In the genomic region with DNA sequence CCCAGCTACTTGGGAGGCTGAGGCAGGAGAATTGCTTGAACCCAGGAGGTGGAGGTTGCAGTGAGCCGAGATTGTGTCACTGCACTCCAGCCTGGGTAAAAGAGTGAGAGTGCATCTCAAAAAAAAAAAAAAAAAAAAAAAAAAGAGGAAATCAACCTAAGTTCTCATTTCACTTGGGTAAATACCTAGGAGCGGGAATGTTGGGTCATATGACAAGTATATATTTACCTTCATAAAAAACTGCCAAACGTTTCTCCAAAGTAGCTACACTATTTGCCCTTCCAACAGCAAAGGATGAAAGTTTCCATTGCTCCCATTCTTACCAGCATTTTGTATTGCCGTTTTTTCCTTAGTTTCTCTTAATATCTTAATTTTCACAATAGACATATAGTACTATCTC, we compare ENCODE assay signal across 2 cellular contexts.
TF ChIP-seq lines count a peak whose summit lies in the region.

No MANE protein-coding gene starts in this region.

TF ChIP-seq in liver, 16 proteins besides CTCF, POLR2A, EP300 and RAD21:
- TF ChIP-seq YY1 (IDR thresholded peaks at IDR 0.05) = peak; percentile 39
- TF ChIP-seq NR2F2 (IDR thresholded peaks at IDR 0.05) = no peak
- TF ChIP-seq, protein P1, sequence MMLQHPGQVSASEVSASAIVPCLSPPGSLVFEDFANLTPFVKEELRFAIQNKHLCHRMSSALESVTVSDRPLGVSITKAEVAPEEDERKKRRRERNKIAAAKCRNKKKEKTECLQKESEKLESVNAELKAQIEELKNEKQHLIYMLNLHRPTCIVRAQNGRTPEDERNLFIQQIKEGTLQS (IDR thresholded peaks at IDR 0.05) = no peak
- TF ChIP-seq HNF4A (conservative IDR thresholded peaks at IDR 0.05) = peak in 1 of 2 donors; percentile 20
- no peak for TF ChIP-seq FOXA1 (IDR thresholded peaks at IDR 0.05)
- no peak for TF ChIP-seq TAF1 (conservative IDR thresholded peaks at IDR 0.05)
- TF ChIP-seq, protein P2, sequence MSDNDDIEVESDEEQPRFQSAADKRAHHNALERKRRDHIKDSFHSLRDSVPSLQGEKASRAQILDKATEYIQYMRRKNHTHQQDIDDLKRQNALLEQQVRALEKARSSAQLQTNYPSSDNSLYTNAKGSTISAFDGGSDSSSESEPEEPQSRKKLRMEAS (IDR thresholded peaks at IDR 0.05) = no peak
- TF ChIP-seq, protein P3, sequence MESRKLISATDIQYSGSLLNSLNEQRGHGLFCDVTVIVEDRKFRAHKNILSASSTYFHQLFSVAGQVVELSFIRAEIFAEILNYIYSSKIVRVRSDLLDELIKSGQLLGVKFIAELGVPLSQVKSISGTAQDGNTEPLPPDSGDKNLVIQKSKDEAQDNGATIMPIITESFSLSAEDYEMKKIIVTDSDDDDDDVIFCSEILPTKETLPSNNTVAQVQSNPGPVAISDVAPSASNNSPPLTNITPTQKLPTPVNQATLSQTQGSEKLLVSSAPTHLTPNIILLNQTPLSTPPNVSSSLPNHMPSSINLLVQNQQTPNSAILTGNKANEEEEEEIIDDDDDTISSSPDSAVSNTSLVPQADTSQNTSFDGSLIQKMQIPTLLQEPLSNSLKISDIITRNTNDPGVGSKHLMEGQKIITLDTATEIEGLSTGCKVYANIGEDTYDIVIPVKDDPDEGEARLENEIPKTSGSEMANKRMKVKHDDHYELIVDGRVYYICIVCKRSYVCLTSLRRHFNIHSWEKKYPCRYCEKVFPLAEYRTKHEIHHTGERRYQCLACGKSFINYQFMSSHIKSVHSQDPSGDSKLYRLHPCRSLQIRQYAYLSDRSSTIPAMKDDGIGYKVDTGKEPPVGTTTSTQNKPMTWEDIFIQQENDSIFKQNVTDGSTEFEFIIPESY (IDR thresholded peaks at IDR 0.05) = no peak
- no peak for TF ChIP-seq JUND (IDR thresholded peaks at IDR 0.05)
- peak; percentile 23 for TF ChIP-seq SP1 (IDR thresholded peaks at IDR 0.05)
- TF ChIP-seq FOXA2 (IDR thresholded peaks at IDR 0.05) = peak; percentile 26
- no peak for TF ChIP-seq EGR1 (IDR thresholded peaks at IDR 0.05; ENCODE audit: low read depth in 2 of 2)
- TF ChIP-seq, protein P4, sequence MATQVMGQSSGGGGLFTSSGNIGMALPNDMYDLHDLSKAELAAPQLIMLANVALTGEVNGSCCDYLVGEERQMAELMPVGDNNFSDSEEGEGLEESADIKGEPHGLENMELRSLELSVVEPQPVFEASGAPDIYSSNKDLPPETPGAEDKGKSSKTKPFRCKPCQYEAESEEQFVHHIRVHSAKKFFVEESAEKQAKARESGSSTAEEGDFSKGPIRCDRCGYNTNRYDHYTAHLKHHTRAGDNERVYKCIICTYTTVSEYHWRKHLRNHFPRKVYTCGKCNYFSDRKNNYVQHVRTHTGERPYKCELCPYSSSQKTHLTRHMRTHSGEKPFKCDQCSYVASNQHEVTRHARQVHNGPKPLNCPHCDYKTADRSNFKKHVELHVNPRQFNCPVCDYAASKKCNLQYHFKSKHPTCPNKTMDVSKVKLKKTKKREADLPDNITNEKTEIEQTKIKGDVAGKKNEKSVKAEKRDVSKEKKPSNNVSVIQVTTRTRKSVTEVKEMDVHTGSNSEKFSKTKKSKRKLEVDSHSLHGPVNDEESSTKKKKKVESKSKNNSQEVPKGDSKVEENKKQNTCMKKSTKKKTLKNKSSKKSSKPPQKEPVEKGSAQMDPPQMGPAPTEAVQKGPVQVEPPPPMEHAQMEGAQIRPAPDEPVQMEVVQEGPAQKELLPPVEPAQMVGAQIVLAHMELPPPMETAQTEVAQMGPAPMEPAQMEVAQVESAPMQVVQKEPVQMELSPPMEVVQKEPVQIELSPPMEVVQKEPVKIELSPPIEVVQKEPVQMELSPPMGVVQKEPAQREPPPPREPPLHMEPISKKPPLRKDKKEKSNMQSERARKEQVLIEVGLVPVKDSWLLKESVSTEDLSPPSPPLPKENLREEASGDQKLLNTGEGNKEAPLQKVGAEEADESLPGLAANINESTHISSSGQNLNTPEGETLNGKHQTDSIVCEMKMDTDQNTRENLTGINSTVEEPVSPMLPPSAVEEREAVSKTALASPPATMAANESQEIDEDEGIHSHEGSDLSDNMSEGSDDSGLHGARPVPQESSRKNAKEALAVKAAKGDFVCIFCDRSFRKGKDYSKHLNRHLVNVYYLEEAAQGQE (IDR thresholded peaks at IDR 0.05) = no peak
- TF ChIP-seq HNF4G (IDR thresholded peaks at IDR 0.05) = no peak
- no peak for TF ChIP-seq GABPA (IDR thresholded peaks at IDR 0.05 in 1 of 2, conservative IDR thresholded peaks at IDR 0.05 in 1 of 2)
- TF ChIP-seq RXRA (IDR thresholded peaks at IDR 0.05) = peak in 1 of 2 donors; percentile 39
TF ChIP-seq in liver: peak in this region for 5.

TF ChIP-seq in HepG2, 621 proteins besides CTCF, POLR2A, EP300 and RAD21:
- TF ChIP-seq ZNF180 (CRISPR knock-in tag; IDR thresholded peaks at IDR 0.05; ENCODE audit: borderline replicate concordance, low read depth) (no peak), YEATS4 (CRISPR knock-in tag; IDR thresholded peaks at IDR 0.05; ENCODE audit: borderline replicate concordance) (no peak), ZNF333 (CRISPR knock-in tag; IDR thresholded peaks at IDR 0.05; ENCODE audit: borderline replicate concordance) (no peak), ZSCAN9 (CRISPR knock-in tag; IDR thresholded peaks at IDR 0.05; ENCODE audit: borderline replicate concordance) (no peak), ELF1 (CRISPR knock-in tag; IDR thresholded peaks at IDR 0.05) (no peak), TOPORS (CRISPR knock-in tag; IDR thresholded peaks at IDR 0.05) (no peak), HNRNPLL (IDR thresholded peaks at IDR 0.05; ENCODE audit: low read depth, low read length, poor library complexity, severe bottlenecking) (no peak), ZNF350 (CRISPR knock-in tag; IDR thresholded peaks at IDR 0.05; ENCODE audit: borderline replicate concordance, low read depth) (no peak), KDM5B (CRISPR knock-in tag; IDR thresholded peaks at IDR 0.05; ENCODE audit: borderline replicate concordance) (no peak), HOXA3 (CRISPR knock-in tag; IDR thresholded peaks at IDR 0.05) (no peak)
- TF ChIP-seq, protein P5, sequence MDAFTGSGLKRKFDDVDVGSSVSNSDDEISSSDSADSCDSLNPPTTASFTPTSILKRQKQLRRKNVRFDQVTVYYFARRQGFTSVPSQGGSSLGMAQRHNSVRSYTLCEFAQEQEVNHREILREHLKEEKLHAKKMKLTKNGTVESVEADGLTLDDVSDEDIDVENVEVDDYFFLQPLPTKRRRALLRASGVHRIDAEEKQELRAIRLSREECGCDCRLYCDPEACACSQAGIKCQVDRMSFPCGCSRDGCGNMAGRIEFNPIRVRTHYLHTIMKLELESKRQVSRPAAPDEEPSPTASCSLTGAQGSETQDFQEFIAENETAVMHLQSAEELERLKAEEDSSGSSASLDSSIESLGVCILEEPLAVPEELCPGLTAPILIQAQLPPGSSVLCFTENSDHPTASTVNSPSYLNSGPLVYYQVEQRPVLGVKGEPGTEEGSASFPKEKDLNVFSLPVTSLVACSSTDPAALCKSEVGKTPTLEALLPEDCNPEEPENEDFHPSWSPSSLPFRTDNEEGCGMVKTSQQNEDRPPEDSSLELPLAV (CRISPR knock-in tag; conservative IDR thresholded peaks at IDR 0.05; ENCODE audit: low read depth) = no peak
- TF ChIP-seq, protein P6, sequence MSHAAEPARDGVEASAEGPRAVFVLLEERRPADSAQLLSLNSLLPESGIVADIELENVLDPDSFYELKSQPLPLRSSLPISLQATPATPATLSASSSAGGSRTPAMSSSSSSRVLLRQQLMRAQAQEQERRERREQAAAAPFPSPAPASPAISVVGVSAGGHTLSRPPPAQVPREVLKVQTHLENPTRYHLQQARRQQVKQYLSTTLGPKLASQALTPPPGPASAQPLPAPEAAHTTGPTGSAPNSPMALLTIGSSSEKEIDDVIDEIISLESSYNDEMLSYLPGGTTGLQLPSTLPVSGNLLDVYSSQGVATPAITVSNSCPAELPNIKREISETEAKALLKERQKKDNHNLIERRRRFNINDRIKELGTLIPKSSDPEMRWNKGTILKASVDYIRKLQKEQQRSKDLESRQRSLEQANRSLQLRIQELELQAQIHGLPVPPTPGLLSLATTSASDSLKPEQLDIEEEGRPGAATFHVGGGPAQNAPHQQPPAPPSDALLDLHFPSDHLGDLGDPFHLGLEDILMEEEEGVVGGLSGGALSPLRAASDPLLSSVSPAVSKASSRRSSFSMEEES (CRISPR knock-in tag; IDR thresholded peaks at IDR 0.05) = no peak
- TF ChIP-seq, protein P7, sequence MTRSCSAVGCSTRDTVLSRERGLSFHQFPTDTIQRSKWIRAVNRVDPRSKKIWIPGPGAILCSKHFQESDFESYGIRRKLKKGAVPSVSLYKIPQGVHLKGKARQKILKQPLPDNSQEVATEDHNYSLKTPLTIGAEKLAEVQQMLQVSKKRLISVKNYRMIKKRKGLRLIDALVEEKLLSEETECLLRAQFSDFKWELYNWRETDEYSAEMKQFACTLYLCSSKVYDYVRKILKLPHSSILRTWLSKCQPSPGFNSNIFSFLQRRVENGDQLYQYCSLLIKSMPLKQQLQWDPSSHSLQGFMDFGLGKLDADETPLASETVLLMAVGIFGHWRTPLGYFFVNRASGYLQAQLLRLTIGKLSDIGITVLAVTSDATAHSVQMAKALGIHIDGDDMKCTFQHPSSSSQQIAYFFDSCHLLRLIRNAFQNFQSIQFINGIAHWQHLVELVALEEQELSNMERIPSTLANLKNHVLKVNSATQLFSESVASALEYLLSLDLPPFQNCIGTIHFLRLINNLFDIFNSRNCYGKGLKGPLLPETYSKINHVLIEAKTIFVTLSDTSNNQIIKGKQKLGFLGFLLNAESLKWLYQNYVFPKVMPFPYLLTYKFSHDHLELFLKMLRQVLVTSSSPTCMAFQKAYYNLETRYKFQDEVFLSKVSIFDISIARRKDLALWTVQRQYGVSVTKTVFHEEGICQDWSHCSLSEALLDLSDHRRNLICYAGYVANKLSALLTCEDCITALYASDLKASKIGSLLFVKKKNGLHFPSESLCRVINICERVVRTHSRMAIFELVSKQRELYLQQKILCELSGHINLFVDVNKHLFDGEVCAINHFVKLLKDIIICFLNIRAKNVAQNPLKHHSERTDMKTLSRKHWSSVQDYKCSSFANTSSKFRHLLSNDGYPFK (CRISPR knock-in tag; IDR thresholded peaks at IDR 0.05; ENCODE audit: borderline replicate concordance) = no peak
- TF ChIP-seq, protein P8, sequence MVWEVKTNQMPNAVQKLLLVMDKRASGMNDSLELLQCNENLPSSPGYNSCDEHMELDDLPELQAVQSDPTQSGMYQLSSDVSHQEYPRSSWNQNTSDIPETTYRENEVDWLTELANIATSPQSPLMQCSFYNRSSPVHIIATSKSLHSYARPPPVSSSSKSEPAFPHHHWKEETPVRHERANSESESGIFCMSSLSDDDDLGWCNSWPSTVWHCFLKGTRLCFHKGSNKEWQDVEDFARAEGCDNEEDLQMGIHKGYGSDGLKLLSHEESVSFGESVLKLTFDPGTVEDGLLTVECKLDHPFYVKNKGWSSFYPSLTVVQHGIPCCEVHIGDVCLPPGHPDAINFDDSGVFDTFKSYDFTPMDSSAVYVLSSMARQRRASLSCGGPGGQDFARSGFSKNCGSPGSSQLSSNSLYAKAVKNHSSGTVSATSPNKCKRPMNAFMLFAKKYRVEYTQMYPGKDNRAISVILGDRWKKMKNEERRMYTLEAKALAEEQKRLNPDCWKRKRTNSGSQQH (CRISPR knock-in tag; IDR thresholded peaks at IDR 0.05; ENCODE audit: low read depth) = no peak
- TF ChIP-seq, protein P9, sequence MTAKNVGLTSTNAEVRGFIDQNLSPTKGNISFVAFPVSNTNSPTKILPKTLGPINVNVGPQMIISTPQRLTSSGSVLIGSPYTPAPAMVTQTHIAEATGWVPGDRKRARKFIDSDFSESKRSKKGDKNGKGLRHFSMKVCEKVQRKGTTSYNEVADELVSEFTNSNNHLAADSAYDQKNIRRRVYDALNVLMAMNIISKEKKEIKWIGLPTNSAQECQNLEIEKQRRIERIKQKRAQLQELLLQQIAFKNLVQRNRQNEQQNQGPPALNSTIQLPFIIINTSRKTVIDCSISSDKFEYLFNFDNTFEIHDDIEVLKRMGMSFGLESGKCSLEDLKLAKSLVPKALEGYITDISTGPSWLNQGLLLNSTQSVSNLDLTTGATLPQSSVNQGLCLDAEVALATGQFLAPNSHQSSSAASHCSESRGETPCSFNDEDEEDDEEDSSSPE (CRISPR knock-in tag; IDR thresholded peaks at IDR 0.05) = no peak
- TF ChIP-seq, protein P10, sequence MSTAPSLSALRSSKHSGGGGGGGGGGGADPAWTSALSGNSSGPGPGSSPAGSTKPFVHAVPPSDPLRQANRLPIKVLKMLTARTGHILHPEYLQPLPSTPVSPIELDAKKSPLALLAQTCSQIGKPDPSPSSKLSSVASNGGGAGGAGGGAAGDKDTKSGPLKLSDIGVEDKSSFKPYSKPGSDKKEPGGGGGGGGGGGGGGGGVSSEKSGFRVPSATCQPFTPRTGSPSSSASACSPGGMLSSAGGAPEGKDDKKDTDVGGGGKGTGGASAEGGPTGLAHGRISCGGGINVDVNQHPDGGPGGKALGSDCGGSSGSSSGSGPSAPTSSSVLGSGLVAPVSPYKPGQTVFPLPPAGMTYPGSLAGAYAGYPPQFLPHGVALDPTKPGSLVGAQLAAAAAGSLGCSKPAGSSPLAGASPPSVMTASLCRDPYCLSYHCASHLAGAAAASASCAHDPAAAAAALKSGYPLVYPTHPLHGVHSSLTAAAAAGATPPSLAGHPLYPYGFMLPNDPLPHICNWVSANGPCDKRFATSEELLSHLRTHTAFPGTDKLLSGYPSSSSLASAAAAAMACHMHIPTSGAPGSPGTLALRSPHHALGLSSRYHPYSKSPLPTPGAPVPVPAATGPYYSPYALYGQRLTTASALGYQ (CRISPR knock-in tag; IDR thresholded peaks at IDR 0.05) = no peak
- TF ChIP-seq, protein P11, sequence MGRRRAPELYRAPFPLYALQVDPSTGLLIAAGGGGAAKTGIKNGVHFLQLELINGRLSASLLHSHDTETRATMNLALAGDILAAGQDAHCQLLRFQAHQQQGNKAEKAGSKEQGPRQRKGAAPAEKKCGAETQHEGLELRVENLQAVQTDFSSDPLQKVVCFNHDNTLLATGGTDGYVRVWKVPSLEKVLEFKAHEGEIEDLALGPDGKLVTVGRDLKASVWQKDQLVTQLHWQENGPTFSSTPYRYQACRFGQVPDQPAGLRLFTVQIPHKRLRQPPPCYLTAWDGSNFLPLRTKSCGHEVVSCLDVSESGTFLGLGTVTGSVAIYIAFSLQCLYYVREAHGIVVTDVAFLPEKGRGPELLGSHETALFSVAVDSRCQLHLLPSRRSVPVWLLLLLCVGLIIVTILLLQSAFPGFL (CRISPR knock-in tag; IDR thresholded peaks at IDR 0.05) = no peak
TF ChIP-seq in HepG2: peak in this region for 0.
